In the genomic region with DNA sequence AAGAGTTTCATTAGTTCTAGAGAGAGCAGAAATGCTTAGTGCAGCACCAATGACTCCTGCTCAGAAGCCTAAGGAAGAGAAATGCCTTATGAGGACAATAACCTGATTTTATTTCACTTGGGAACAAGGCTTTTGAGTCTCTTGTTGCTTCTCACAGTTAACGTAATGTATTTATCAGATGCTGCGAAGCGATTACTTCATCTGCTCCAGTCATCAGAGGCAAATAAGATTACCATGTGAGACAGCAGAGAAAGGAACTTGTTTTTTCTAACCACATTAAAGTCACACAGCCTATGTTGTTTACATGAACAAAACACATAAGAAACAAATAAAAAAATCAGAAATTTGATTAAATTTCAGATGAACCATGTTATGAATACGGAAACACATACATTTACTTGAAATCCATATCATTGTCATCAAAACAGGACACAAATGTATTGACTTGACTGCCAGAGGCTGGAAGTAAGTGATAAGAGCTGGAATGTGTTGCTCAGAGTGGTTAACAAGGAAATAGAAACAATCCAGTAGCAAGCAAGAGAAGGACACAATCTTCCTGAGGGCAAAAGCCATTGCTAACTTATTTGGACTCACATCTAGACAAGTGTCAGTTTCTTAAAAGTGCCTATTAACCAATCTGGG, we compare ENCODE assay signal across 35 cellular contexts.
DNase-seq lines count a peak whose midpoint lies in the region; ATAC-seq and TF ChIP-seq lines count a peak whose summit lies in the region.
"Had no signal": no experiment of that assay in that cellular context is flagged by ENCODE, and none has a peak within 500 bp of the region (broad histone marks: within the 10 kb centered on the region; RNA-seq: fewer than 3 reads in every experiment).

No MANE protein-coding gene starts in this region.

- H3K36me3 ChIP-seq in GM23338 (ENCODE audit: insufficient read depth) (no peaks in the 10 kb centered on the region), SK-N-MC (ENCODE audit: insufficient read depth, low read length) (peaks cover 6% of the 10 kb centered on the region; the same call in 1 of the 2 replicates), mesodermal cell (ENCODE audit: control insufficient read depth, insufficient read depth, low read length) (no peaks in the 10 kb centered on the region)
- H3K36me3 ChIP-seq: gastrocnemius medialis, neutrophil, right lobe of liver, tibial nerve had no signal

- H3F3A ChIP-seq in GM23338 (replicated peaks; ENCODE audit: low read depth), result no peaks in the 10 kb centered on the region

- H3K36me3 Mint-ChIP-seq in GM23338 (ENCODE audit: low read depth), result no peaks in the 10 kb centered on the region
- no peaks in the 10 kb centered on the region for H3K36me3 Mint-ChIP-seq in endothelial cell (ENCODE audit: low read depth, unreplicated experiment)
- H3K36me3 Mint-ChIP-seq: activated naive CD4-positive, alpha-beta T cell treated with anti-CD3 and anti-CD28 coated beads, Interleukin-2, amount 50 U/mL, for 24 hours; CD8-positive, alpha-beta memory T cell; mesothelial cell of epicardium; naive B cell had no signal

- DNase-seq in GM23338 (ENCODE audit: low spot score) (no peak), SK-N-MC (ENCODE audit: low read depth, low spot score) (no peak), endothelial cell (ENCODE audit: low spot score) (no peak), kidney tubule cell (ENCODE audit: low spot score) (no peak), NCI-H2171 treated with DMSO at 0.1 percent for 48 hours (lab: John Stamatoyannopoulos, UW) (no peak), Ammon's horn (ENCODE audit: low spot score) (no peak)
- DNase-seq: activated CD4-positive, alpha-beta T cell treated with anti-CD3 and anti-CD28 coated beads for 48 hours; anterior cingulate cortex; caudate nucleus; CD8-positive, alpha-beta memory T cell; cortex of kidney; EL; gastrocnemius medialis; HCEC 1CT; hippocampal formation; immature natural killer cell; Kasumi-1; naive B cell; NCI-H1417 treated with DMSO at 0.1 percent for 48 hours; NCI-H2029 treated with DMSO at 0.1 percent for 48 hours; NCI-H345; NCI-H69; right lobe of liver; SIG-M5; stimulated activated CD4-positive, alpha-beta T cell treated with anti-CD3 and anti-CD28 coated beads, Interleukin-4, amount 100 ng/mL, for 24 hours had no signal

- TF ChIP-seq CTCF in GM23338 (conservative IDR thresholded peaks at IDR 0.05; ENCODE audit: low read depth in 2 of 2) (no peak), endothelial cell (IDR thresholded peaks at IDR 0.05; ENCODE audit: unreplicated experiment) (no peak)

- H3K27ac ChIP-seq in GM23338 (ENCODE audit: low read depth) (no peak overlapping the region), SK-N-MC (peak overlapping the region; percentile 68), mesodermal cell (ENCODE audit: low read depth, low read length, severe bottlenecking) (peak overlapping the region; percentile 60)
- H3K27ac ChIP-seq: neutrophil, right lobe of liver, tibial nerve had no signal

- H3K4me3 Mint-ChIP-seq in GM23338 (no peak overlapping the region), endothelial cell (ENCODE audit: unreplicated experiment) (no peak overlapping the region)
- H3K4me3 Mint-ChIP-seq: activated naive CD4-positive, alpha-beta T cell treated with anti-CD3 and anti-CD28 coated beads, Interleukin-2, amount 50 U/mL, for 24 hours; activated T-helper 17 cell treated with anti-CD3 and anti-CD28 coated beads, Interleukin-2, amount 50 U/mL, for 72 hours; CD8-positive, alpha-beta memory T cell; immature natural killer cell; mesothelial cell of epicardium; naive B cell had no signal

- no peaks in the 10 kb centered on the region for H4K20me1 ChIP-seq in GM23338 (replicated peaks; ENCODE audit: insufficient read depth)

- H3K9me2 ChIP-seq in GM23338 (ENCODE audit: insufficient read depth), result no peaks in the 10 kb centered on the region

- H3K4me3 ChIP-seq in GM23338 (no peak overlapping the region), SK-N-MC (no peak overlapping the region), mesodermal cell (ENCODE audit: extremely low read depth, insufficient read depth, low read length, poor library complexity, severe bottlenecking) (no peak overlapping the region)
- H3K4me3 ChIP-seq: gastrocnemius medialis, GM12878, right lobe of liver, tibial nerve had no signal

- no peak overlapping the region for H3K9ac ChIP-seq in SK-N-MC (ENCODE audit: insufficient read length)

- peak overlapping the region; percentile 48; the same call in 1 of the 2 replicates for H2AFZ ChIP-seq in GM23338

- no peaks in the 10 kb centered on the region for H3K79me2 ChIP-seq in GM23338 (replicated peaks; ENCODE audit: insufficient read depth)

- no peaks in the 10 kb centered on the region for H3K9me3 Mint-ChIP-seq in GM23338
- H3K9me3 Mint-ChIP-seq in endothelial cell (ENCODE audit: unreplicated experiment), result no peaks in the 10 kb centered on the region
- H3K9me3 Mint-ChIP-seq: activated naive CD4-positive, alpha-beta T cell treated with anti-CD3 and anti-CD28 coated beads, Interleukin-2, amount 50 U/mL, for 24 hours; activated T-helper 17 cell treated with anti-CD3 and anti-CD28 coated beads, Interleukin-2, amount 50 U/mL, for 72 hours had no signal

- H3K4me1 ChIP-seq in GM23338 (ENCODE audit: insufficient read depth) (peaks cover 8% of the 10 kb centered on the region), mesodermal cell (ENCODE audit: control insufficient read depth, insufficient read depth, low read length, poor library complexity, severe bottlenecking) (peaks cover 46% of the 10 kb centered on the region)

- H3K9me3 ChIP-seq in SK-N-MC (ENCODE audit: low read depth, low read length), result peaks cover 3% of the 10 kb centered on the region; the same call in 1 of the 2 replicates
- peaks cover 4% of the 10 kb centered on the region for H3K9me3 ChIP-seq in mesodermal cell (ENCODE audit: control insufficient read depth, low read length)
- H3K9me3 ChIP-seq: gastrocnemius medialis, right lobe of liver had no signal

- no peaks in the 10 kb centered on the region for H3K27me3 ChIP-seq in GM23338 (ENCODE audit: insufficient read depth)
- H3K27me3 ChIP-seq: gastrocnemius medialis, neutrophil, right lobe of liver, tibial nerve had no signal

- ATAC-seq in GM23338 (no peak), GM19455 (IDR thresholded peaks at IDR 0.05; ENCODE audit: unreplicated experiment) (no peak)
- ATAC-seq: activated T-helper 17 cell treated with anti-CD3 and anti-CD28 coated beads, Interleukin-2, amount 50 U/mL, for 72 hours; esophagus mucosa; GM12878; left lobe of liver; right lobe of liver had no signal

- H3K4me1 Mint-ChIP-seq in GM23338 (peaks cover 13% of the 10 kb centered on the region), endothelial cell (ENCODE audit: unreplicated experiment) (peaks cover 47% of the 10 kb centered on the region)
- H3K4me1 Mint-ChIP-seq: activated naive CD4-positive, alpha-beta T cell treated with anti-CD3 and anti-CD28 coated beads, Interleukin-2, amount 50 U/mL, for 24 hours; activated T-helper 17 cell treated with anti-CD3 and anti-CD28 coated beads, Interleukin-2, amount 50 U/mL, for 72 hours; CD8-positive, alpha-beta memory T cell; immature natural killer cell had no signal

- 0 to 33% methylated on average over 1 to 3 of the region's 4 CpGs for WGBS in mesodermal cell (ENCODE audit: insufficient coverage in 2 of 2), 2 experiments

- H3K4me2 ChIP-seq in GM23338, result no peak overlapping the region

- no peak overlapping the region for H3K27ac Mint-ChIP-seq in GM23338
- peak overlapping the region; percentile 95 for H3K27ac Mint-ChIP-seq in endothelial cell (ENCODE audit: unreplicated experiment)
- H3K27ac Mint-ChIP-seq: activated naive CD4-positive, alpha-beta T cell treated with anti-CD3 and anti-CD28 coated beads, Interleukin-2, amount 50 U/mL, for 24 hours; activated T-helper 17 cell treated with anti-CD3 and anti-CD28 coated beads, Interleukin-2, amount 50 U/mL, for 72 hours; CD8-positive, alpha-beta memory T cell; immature natural killer cell; mesothelial cell of epicardium; naive B cell had no signal

- H3K27me3 Mint-ChIP-seq in GM23338 (ENCODE audit: insufficient read depth, low read depth, poor library complexity), result no peaks in the 10 kb centered on the region
- no peaks in the 10 kb centered on the region for H3K27me3 Mint-ChIP-seq in endothelial cell (ENCODE audit: unreplicated experiment)

TF ChIP-seq in GM23338, 12 proteins besides CTCF, POLR2A, EP300 and RAD21 (continues in another document):
- no peak for TF ChIP-seq CREB1 (CRISPR knock-in tag; IDR thresholded peaks at IDR 0.05; ENCODE audit: low read depth)
- no peak for TF ChIP-seq STAT1 (IDR thresholded peaks at IDR 0.05; ENCODE audit: unreplicated experiment)
- TF ChIP-seq ZNF331 (CRISPR knock-in tag; IDR thresholded peaks at IDR 0.05; ENCODE audit: low read depth), result no peak
- no peak for TF ChIP-seq POLR2AphosphoS5 (IDR thresholded peaks at IDR 0.05; ENCODE audit: low read depth)
- TF ChIP-seq NANOG (IDR thresholded peaks at IDR 0.05; ENCODE audit: borderline replicate concordance), result no peak
- TF ChIP-seq ZNF114 (CRISPR knock-in tag; IDR thresholded peaks at IDR 0.05), result no peak
- TF ChIP-seq JUNB (IDR thresholded peaks at IDR 0.05; ENCODE audit: unreplicated experiment), result no peak
- TF ChIP-seq EZH2phosphoT487 (IDR thresholded peaks at IDR 0.05; ENCODE audit: unreplicated experiment), result no peak
- TF ChIP-seq, protein P1, sequence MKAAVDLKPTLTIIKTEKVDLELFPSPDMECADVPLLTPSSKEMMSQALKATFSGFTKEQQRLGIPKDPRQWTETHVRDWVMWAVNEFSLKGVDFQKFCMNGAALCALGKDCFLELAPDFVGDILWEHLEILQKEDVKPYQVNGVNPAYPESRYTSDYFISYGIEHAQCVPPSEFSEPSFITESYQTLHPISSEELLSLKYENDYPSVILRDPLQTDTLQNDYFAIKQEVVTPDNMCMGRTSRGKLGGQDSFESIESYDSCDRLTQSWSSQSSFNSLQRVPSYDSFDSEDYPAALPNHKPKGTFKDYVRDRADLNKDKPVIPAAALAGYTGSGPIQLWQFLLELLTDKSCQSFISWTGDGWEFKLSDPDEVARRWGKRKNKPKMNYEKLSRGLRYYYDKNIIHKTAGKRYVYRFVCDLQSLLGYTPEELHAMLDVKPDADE (IDR thresholded peaks at IDR 0.05), result no peak
- no peak for TF ChIP-seq EZH2 (IDR thresholded peaks at IDR 0.05; ENCODE audit: low read depth, unreplicated experiment)
